In the genomic region with DNA sequence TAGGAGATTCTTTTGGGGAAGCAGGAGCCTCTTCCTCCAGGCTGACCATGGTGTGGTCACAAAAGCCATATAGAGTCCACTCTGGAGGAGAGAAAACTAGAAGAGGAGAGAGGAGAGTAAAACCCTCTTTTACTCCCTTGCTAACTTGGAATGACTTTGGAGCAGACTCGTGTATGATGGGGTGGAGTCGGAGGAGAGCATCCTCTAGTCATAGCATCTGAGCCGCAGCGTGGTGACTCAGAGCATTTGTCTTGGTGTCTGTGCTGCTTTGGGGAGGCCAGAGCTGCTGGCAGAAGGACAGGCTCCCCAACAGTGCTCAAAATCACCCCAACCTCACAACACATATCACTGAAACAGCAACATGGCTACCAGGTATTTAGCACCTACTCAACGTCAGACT, we compare ENCODE assay signal across 27 cellular contexts. TPM values are rescaled to one million over a fixed set of nuclear protein-coding genes. Genes with fewer than 3 reads are reported as not detected.
"Had no signal": no experiment of that assay in that cellular context is flagged by ENCODE, and none has a peak within 500 bp of the region (broad histone marks: within the 10 kb centered on the region; RNA-seq: fewer than 3 reads in every experiment).

No MANE protein-coding gene starts in this region.

- H3K4me3 ChIP-seq: ascending aorta, cardiac muscle cell had no signal

- ATAC-seq: activated CD8-positive, alpha-beta memory T cell treated with anti-CD3 and anti-CD28 coated beads, Interleukin-2, amount 10 ng/mL, durations not matched to agents 7 days and 5 days; activated CD8-positive, alpha-beta T cell treated with anti-CD3 and anti-CD28 coated beads, Interleukin-2, amount 10 ng/mL, durations not matched to agents 7 days and 5 days; activated naive CD8-positive, alpha-beta T cell treated with anti-CD3 and anti-CD28 coated beads, Interleukin-2, amount 50 U/mL, for 24 hours; T-cell; T-helper 17 cell had no signal

- H3K27ac ChIP-seq: ascending aorta, cardiac muscle cell had no signal

- H3K27me3 ChIP-seq: ascending aorta had no signal

- DNase-seq: activated B cell treated with CpG ODN at 0.5 μM for 24 hours; activated CD4-positive, alpha-beta T cell treated with anti-CD3 and anti-CD28 coated beads for 4 hours; activated CD4-positive, alpha-beta T cell treated with anti-CD3 and anti-CD28 coated beads, Interleukin-2, amount 50 U/mL, for 1 hour; activated CD4-positive, CD25-positive, alpha-beta regulatory T cell treated with anti-CD3 and anti-CD28 coated beads, Interleukin-2, amount 50 U/mL, for 72 hours; activated CD8-positive, alpha-beta memory T cell treated with anti-CD3 and anti-CD28 coated beads for 24 hours; activated CD8-positive, alpha-beta memory T cell treated with anti-CD3 and anti-CD28 coated beads, Interleukin-2, amount 10 ng/mL, durations not matched to agents 7 days and 5 days; activated CD8-positive, alpha-beta memory T cell treated with anti-CD3 and anti-CD28 coated beads, Interleukin-2, amount 50 U/mL, for 48 hours; activated effector memory CD4-positive, alpha-beta T cell treated with Interleukin-2 at 50 U/mL for 16 hours; activated gamma-delta T cell; activated naive CD4-positive, alpha-beta T cell treated with anti-CD3 and anti-CD28 coated beads, Interleukin-2, amount 50 U/mL, for 16 hours; activated naive CD8-positive, alpha-beta T cell treated with anti-CD3 and anti-CD28 coated beads, Interleukin-2, amount 10 ng/mL, durations not matched to agents 7 days and 5 days; activated naive CD8-positive, alpha-beta T cell treated with anti-CD3 and anti-CD28 coated beads, Interleukin-2, amount 50 U/mL, for 24 hours; activated T-cell treated with anti-CD3 and anti-CD28 coated beads, Interleukin-2, amount 50 U/mL, for 24 hours; amygdala; central memory CD4-positive, alpha-beta T cell; T-helper 17 cell had no signal

- H3K36me3 ChIP-seq: ascending aorta, cardiac muscle cell had no signal

- H3K9me3 ChIP-seq: ascending aorta had no signal

- H3K4me1 ChIP-seq: ascending aorta had no signal

RNA-seq across cellular contexts. Expression of a gene that starts 11.1 kb away (rescaled TPM):
- total RNA-seq: activated B cell treated with CpG ODN at 0.5 μM for 24 hours; activated CD4-positive, alpha-beta memory T cell treated with anti-CD3 and anti-CD28 coated beads, Interleukin-2, amount 10 ng/mL, durations not matched to agents 7 days and 5 days; activated CD4-positive, alpha-beta T cell treated with anti-CD3 and anti-CD28 coated beads, Interleukin-2, amount 10 ng/mL, durations not matched to agents 24 days and 14 days; activated CD8-positive, alpha-beta memory T cell treated with anti-CD3 and anti-CD28 coated beads, Interleukin-2, amount 10 ng/mL, durations not matched to agents 7 days and 5 days; activated CD8-positive, alpha-beta T cell treated with anti-CD3 and anti-CD28 coated beads, Interleukin-2, amount 10 ng/mL, durations not matched to agents 7 days and 5 days; activated T-helper 2 cell treated with anti-CD3 and anti-CD28 coated beads, Interferon-gamma antibody, Interleukin-2, Interleukin-4, amounts not matched to agents 10 μg/mL and 5 μg/mL and 100 μg/mL, durations not matched to agents 14 hours and 24 hours and 36 hours; ascending aorta; bronchial epithelial cell; cardiac muscle cell; T-helper 1 cell treated with Interleukin-12 subunit alpha and Interleukin-12 subunit beta and Interleukin-4 antibody, amounts not matched to agents 30 ng/mL and 1 ng/mL, for 36 hours; T-helper 2 cell treated with Interferon-gamma antibody and Interleukin-4, amounts not matched to agents 100 ng/mL and 5 ng/mL, for 36 hours had no signal
- polyA plus RNA-seq: adipose tissue, cardiac muscle cell had no signal
